Comparison of ENCODE assay signal across 37 cellular contexts in the genomic region with DNA sequence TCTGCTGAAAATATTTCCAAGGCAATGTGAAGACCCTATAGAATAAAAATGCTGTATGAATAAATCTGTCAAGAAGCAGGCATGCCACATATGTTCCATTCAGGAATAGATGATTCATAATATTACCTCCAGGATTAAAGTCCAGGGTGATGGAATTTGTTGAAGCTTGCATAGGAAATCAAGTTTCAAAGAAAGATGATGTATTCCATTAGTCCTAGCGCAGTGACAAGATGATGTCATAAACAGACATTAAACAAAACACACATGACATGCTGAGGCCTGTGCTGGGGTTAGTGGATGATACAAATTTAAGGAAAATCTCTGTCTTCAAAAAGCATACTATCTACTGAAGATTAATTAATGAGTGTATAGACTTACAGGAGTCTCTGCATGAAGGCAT.
DNase-seq lines count a peak whose midpoint lies in the region; ATAC-seq, FAIRE-seq and TF ChIP-seq lines count a peak whose summit lies in the region.
"Had no signal": no experiment of that assay in that cellular context is flagged by ENCODE, and none has a peak within 500 bp of the region (broad histone marks: within the 10 kb centered on the region; RNA-seq: fewer than 3 reads in every experiment).

No MANE protein-coding gene starts in this region.

- H3K4me1 ChIP-seq in HepG2 (ENCODE audit: insufficient read depth, low read length), result no peaks in the 10 kb centered on the region
- no peaks in the 10 kb centered on the region for H3K4me1 ChIP-seq in right lobe of liver
- H3K4me1 ChIP-seq in foreskin keratinocyte, result peaks cover 20% of the 10 kb centered on the region
- H3K4me1 ChIP-seq: A549, BE2C, BLaER1, Caco-2 had no signal

- no peaks in the 10 kb centered on the region for H3K4me1 Mint-ChIP-seq in mesothelial cell of epicardium
- H3K4me1 Mint-ChIP-seq: B cell; CD14-positive monocyte; CD4-positive, alpha-beta memory T cell; CD4-positive, CD25-positive, alpha-beta regulatory T cell; CD8-positive, alpha-beta memory T cell had no signal

- 33% methylated on average over 1 of the region's 1 CpG for WGBS in HepG2 (ENCODE audit: low lambda C conversion rate)
- WGBS in right lobe of liver (ENCODE audit: insufficient coverage, low coverage, low lambda C conversion rate, missing lambda C conversion rate), result 73% methylated on average over 1 of the region's 1 CpG

- intact Hi-C loops in HepG2 (cut with micrococcal nuclease; ENCODE audit: unreplicated experiment), result no loop called here
- intact Hi-C loops in right lobe of liver (cut with DNase I), result no loop called here

- TF ChIP-seq EP300 in HepG2 (IDR thresholded peaks at IDR 0.05; ENCODE audit: low read depth in 2 of 2, low read length in 2 of 2) (no peak), HepG2 (CRISPR knock-in tag; IDR thresholded peaks at IDR 0.05; ENCODE audit: borderline replicate concordance) (no peak)

- no peaks in the 10 kb centered on the region for H3K36me3 ChIP-seq in HepG2 (replicated peaks in 1 of 2; ENCODE audit: control insufficient read depth in 1 of 2, insufficient read depth in 2 of 2, low read length in 2 of 2)
- no peaks in the 10 kb centered on the region for H3K36me3 ChIP-seq in right lobe of liver
- H3K36me3 ChIP-seq in bronchial epithelial cell (ENCODE audit: control insufficient read depth, insufficient read depth, low read length), result no peaks in the 10 kb centered on the region
- H3K36me3 ChIP-seq: BE2C; BLaER1; BLaER1 treated with 17β-estradiol and CSF1 and Interleukin-3, amounts not matched to agents 10 nM and 100 nM had no signal

- DNase-seq in HepG2 (ENCODE audit: low spot score) (no peak), right lobe of liver (no peak), bronchial epithelial cell (ENCODE audit: low read depth) (peak; percentile 92), epithelial cell of esophagus (ENCODE audit: low read depth) (peak; percentile 68), foreskin keratinocyte (peak; percentile 54 to 83), mesothelial cell of epicardium (ENCODE audit: low spot score in 2 of 2, unreplicated experiment in 2 of 2) (no peak), iPS-NIHi11 (ENCODE audit: low spot score) (no peak)
- DNase-seq: 8988T; ACHN; AML-193; BE2C; C1 segment of cervical spinal cord; Caco-2; Calu3; CD4-positive, alpha-beta memory T cell; CD4-positive, alpha-beta T cell; CD4-positive, CD25-positive, alpha-beta regulatory T cell; CD8-positive, alpha-beta memory T cell; CD8-positive, alpha-beta T cell; COR-L47; DMS 273 treated with DMSO at 0.1 percent for 48 hours; DMS153; DMS53; DMS79; DMS79 treated with DMSO at 0.1 percent for 48 hours; DND-41; EL had no signal

- BruUV-seq in HepG2 (replicated peaks; lab: Mats Ljungman, UMichigan), result no TSS peak

- no peak for TF ChIP-seq RAD21 in HepG2 (CRISPR knock-in tag; IDR thresholded peaks at IDR 0.05)

- H3K27me3 ChIP-seq in HepG2 (ENCODE audit: control insufficient read depth in 1 of 2, insufficient read depth in 2 of 2, low read length in 2 of 2) (no peaks in the 10 kb centered on the region), right lobe of liver (no peaks in the 10 kb centered on the region), bronchial epithelial cell (ENCODE audit: control insufficient read depth, insufficient read depth, low read length) (no peaks in the 10 kb centered on the region), foreskin keratinocyte (no peaks in the 10 kb centered on the region)
- H3K27me3 ChIP-seq: BE2C; BLaER1; BLaER1 treated with 17β-estradiol and CSF1 and Interleukin-3, amounts not matched to agents 10 nM and 100 nM had no signal

- no peaks in the 10 kb centered on the region for H3K79me2 ChIP-seq in HepG2 (ENCODE audit: insufficient read depth, low read length)

- H3K4me3 ChIP-seq in HepG2 (replicated peaks in 1 of 3; ENCODE audit: insufficient read depth in 1 of 3, low read depth in 2 of 3, low read length in 3 of 3) (no peak overlapping the region), right lobe of liver (no peak overlapping the region), bronchial epithelial cell (ENCODE audit: low read depth, low read length) (no peak overlapping the region), epithelial cell of esophagus (ENCODE audit: low read length) (no peak overlapping the region)
- H3K4me3 ChIP-seq: A549; BLaER1; BLaER1 treated with 17β-estradiol and CSF1 and Interleukin-3, amounts not matched to agents 10 nM and 100 nM had no signal

- no peak overlapping the region for H3K27ac Mint-ChIP-seq in mesothelial cell of epicardium
- H3K27ac Mint-ChIP-seq: B cell; CD14-positive monocyte; CD4-positive, alpha-beta memory T cell; CD4-positive, alpha-beta T cell; CD4-positive, CD25-positive, alpha-beta regulatory T cell; CD8-positive, alpha-beta memory T cell; CD8-positive, alpha-beta T cell had no signal

- FAIRE-seq in HepG2 (lab: Jason Lieb, UNC) (no peak), bronchial epithelial cell (lab: Jason Lieb, UNC) (no peak)
- FAIRE-seq: A204.1, A549, D721Med had no signal

- H3K4me2 ChIP-seq in HepG2 (ENCODE audit: low read depth, low read length), result no peak overlapping the region
- H3K4me2 ChIP-seq: A549; BLaER1; BLaER1 treated with 17β-estradiol and CSF1 and Interleukin-3, amounts not matched to agents 10 nM and 100 nM had no signal

- H3K9me3 Mint-ChIP-seq in mesothelial cell of epicardium, result no peaks in the 10 kb centered on the region

- no peak for TF ChIP-seq POLR2A in HepG2 (IDR thresholded peaks at IDR 0.05; ENCODE audit: insufficient read depth in 1 of 2, low read depth in 2 of 2, low read length in 2 of 2)
- no peak for TF ChIP-seq POLR2A in right lobe of liver (IDR thresholded peaks at IDR 0.05)

- H3K4me3 Mint-ChIP-seq in mesothelial cell of epicardium, result no peak overlapping the region
- H3K4me3 Mint-ChIP-seq: B cell; CD14-positive monocyte; CD4-positive, alpha-beta memory T cell; CD4-positive, alpha-beta T cell; CD4-positive, CD25-positive, alpha-beta regulatory T cell; CD8-positive, alpha-beta memory T cell; CD8-positive, alpha-beta T cell had no signal

- no peak overlapping the region for H2AFZ ChIP-seq in HepG2 (ENCODE audit: low read length)

- TF ChIP-seq CTCF in HepG2 (CRISPR knock-in tag; IDR thresholded peaks at IDR 0.05), result no peak
- no peak for TF ChIP-seq CTCF in right lobe of liver (IDR thresholded peaks at IDR 0.05)
- TF ChIP-seq CTCF in bronchial epithelial cell (IDR thresholded peaks at IDR 0.05; ENCODE audit: insufficient read depth, low read length, severe bottlenecking), result no peak
- no peak for TF ChIP-seq CTCF in epithelial cell of esophagus (IDR thresholded peaks at IDR 0.05; ENCODE audit: insufficient read depth, low read depth, low read length, missing control alignments)
- no peak for TF ChIP-seq CTCF in foreskin keratinocyte (conservative IDR thresholded peaks at IDR 0.05)
- TF ChIP-seq CTCF in mesothelial cell of epicardium (IDR thresholded peaks at IDR 0.05; ENCODE audit: unreplicated experiment), result no peak

- in situ Hi-C loops in HepG2 (cut with HindIII; ENCODE audit: extremely low pct_ligation_motif_present, low pct_unique_long_range_greater_than_20kb), result loop anchor here (10.0 kb wide), 1 partner anchor 1028 kb away; the partner anchor contains the start of gene CDH11

- H3K36me3 Mint-ChIP-seq in mesothelial cell of epicardium, result no peaks in the 10 kb centered on the region
- H3K36me3 Mint-ChIP-seq: CD14-positive monocyte; CD4-positive, alpha-beta memory T cell; CD4-positive, CD25-positive, alpha-beta regulatory T cell; CD8-positive, alpha-beta T cell had no signal

- POLR2A ChIA-PET in HepG2 (lab: Yijun Ruan, JAX), result no interaction called here

- H3K9ac ChIP-seq in HepG2 (ENCODE audit: insufficient read depth, low read depth, low read length), result no peak overlapping the region
- H3K9ac ChIP-seq: BLaER1; BLaER1 treated with 17β-estradiol and CSF1 and Interleukin-3, amounts not matched to agents 10 nM and 100 nM had no signal

- peaks cover 2% of the 10 kb centered on the region for H3K27me3 Mint-ChIP-seq in mesothelial cell of epicardium (ENCODE audit: low read depth)
- H3K27me3 Mint-ChIP-seq: B cell; CD4-positive, alpha-beta memory T cell; CD4-positive, alpha-beta T cell; CD4-positive, CD25-positive, alpha-beta regulatory T cell; CD8-positive, alpha-beta memory T cell had no signal

- H3K27ac ChIP-seq in HepG2 (ENCODE audit: extremely low read length, insufficient read depth, low read length) (no peak overlapping the region), right lobe of liver (no peak overlapping the region), foreskin keratinocyte (no peak overlapping the region)
- H3K27ac ChIP-seq: 22Rv1; A549; BLaER1; BLaER1 treated with 17β-estradiol and CSF1 and Interleukin-3, amounts not matched to agents 10 nM and 100 nM; C4-2B had no signal

- H4K20me1 ChIP-seq in HepG2 (ENCODE audit: insufficient read depth, low read length), result no peaks in the 10 kb centered on the region
- H4K20me1 ChIP-seq: BLaER1; BLaER1 treated with 17β-estradiol and CSF1 and Interleukin-3, amounts not matched to agents 10 nM and 100 nM had no signal

- ATAC-seq in HepG2 (no peak), right lobe of liver (no peak), foreskin keratinocyte (peak; percentile 56), GM19397 (IDR thresholded peaks at IDR 0.05; ENCODE audit: unreplicated experiment) (no peak)
- ATAC-seq: A549; CD8-positive, alpha-beta T cell had no signal

- H3K9me3 ChIP-seq in HepG2 (ENCODE audit: low read length) (peaks cover 8% of the 10 kb centered on the region), right lobe of liver (no peaks in the 10 kb centered on the region)
- H3K9me3 ChIP-seq: A549; BE2C; BLaER1; BLaER1 treated with 17β-estradiol and CSF1 and Interleukin-3, amounts not matched to agents 10 nM and 100 nM; Caco-2 had no signal

- CTCF ChIA-PET in HepG2 (lab: Yijun Ruan, JAX; ENCODE audit: low intra/inter-chr PET ratio, low total read pairs), result no interaction called here

TF ChIP-seq in HepG2, 621 proteins besides CTCF, POLR2A, EP300 and RAD21 (continues in another document):
- no peak for TF ChIP-seq ZNF343 (CRISPR knock-in tag; IDR thresholded peaks at IDR 0.05)
- no peak for TF ChIP-seq HDAC1 (CRISPR knock-in tag; IDR thresholded peaks at IDR 0.05)
- TF ChIP-seq ZBTB43 (CRISPR knock-in tag; conservative IDR thresholded peaks at IDR 0.05), result no peak
- no peak for TF ChIP-seq FLYWCH1 (CRISPR knock-in tag; IDR thresholded peaks at IDR 0.05)

Comparison
In these comparisons a context has a peak if more than half of its experiments do, and no peak if none do; other contexts are left out.
1. DNase-seq: peak in bronchial epithelial cell (single experiment), epithelial cell of esophagus (single experiment) and foreskin keratinocyte (2 of 2); none in HepG2 (single experiment), right lobe of liver (0 of 3), mesothelial cell of epicardium (0 of 2) and iPS-NIHi11 (single experiment).